ENCODE assay signal across 25 cellular contexts in the genomic region with DNA sequence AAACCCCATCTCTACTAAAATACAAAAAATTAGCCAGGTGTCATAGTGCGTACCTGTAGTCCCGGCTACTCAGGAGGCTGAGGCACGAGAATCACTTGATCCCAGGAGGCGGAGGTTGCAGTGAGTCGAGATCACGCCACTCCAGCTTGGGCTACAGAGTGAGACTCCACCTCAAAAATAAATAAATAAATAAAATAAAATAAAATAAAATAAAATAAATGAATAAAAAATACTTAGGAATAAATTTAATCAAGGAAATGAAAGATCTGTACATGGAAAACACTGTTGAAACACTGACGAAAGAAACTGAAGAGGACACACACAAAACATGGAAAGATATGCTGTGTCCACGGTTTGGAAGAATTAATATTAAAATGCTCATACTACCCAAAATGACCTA.
"Had no signal": no experiment of that assay in that cellular context is flagged by ENCODE, and none has a peak within 500 bp of the region (broad histone marks: within the 10 kb centered on the region; RNA-seq: fewer than 3 reads in every experiment).

No MANE protein-coding gene starts in this region.

- H3K4me3 Mint-ChIP-seq: naive thymus-derived CD4-positive, alpha-beta T cell; nephron; neural progenitor cell had no signal

- ATAC-seq: foreskin keratinocyte; gastroesophageal sphincter; heart left ventricle; left lung; naive thymus-derived CD4-positive, alpha-beta T cell; right cardiac atrium had no signal

- DNase-seq: cerebellar nuclear complex; cortex of kidney; effector CD4-positive, alpha-beta T cell; foreskin keratinocyte; heart left ventricle; kidney; left lung; mammary epithelial cell; mesendoderm; midbrain; naive thymus-derived CD4-positive, alpha-beta T cell; nucleus accumbens; right cardiac atrium; sigmoid colon; stimulated activated CD4-positive, alpha-beta T cell treated with anti-CD3 and anti-CD28 coated beads, Interleukin-2, amount 100 ng/mL, for 48 hours; stimulated activated naive CD4-positive, alpha-beta T cell; stomach; thyroid gland; trophoblast cell had no signal

- H3K4me1 Mint-ChIP-seq: nephron, neural progenitor cell had no signal

- H3K36me3 ChIP-seq: left lung, prostate gland, thyroid gland had no signal

- H3K4me3 ChIP-seq: esophagus muscularis mucosa, gastroesophageal sphincter, heart left ventricle, hepatocyte, left lung, neural progenitor cell, prostate gland, sigmoid colon, stomach, thyroid gland had no signal

- H3K9me3 ChIP-seq: esophagus muscularis mucosa, gastroesophageal sphincter, left lung, prostate gland, sigmoid colon, stomach, thyroid gland had no signal

- H3K27ac ChIP-seq: esophagus muscularis mucosa, foreskin keratinocyte, gastroesophageal sphincter, hepatocyte, neural progenitor cell, prostate gland, sigmoid colon, thyroid gland had no signal

- FAIRE-seq: kidney had no signal

- H3K27me3 ChIP-seq: esophagus muscularis mucosa, foreskin keratinocyte, gastroesophageal sphincter, heart left ventricle, hepatocyte, left lung, neural progenitor cell, sigmoid colon, stomach, thyroid gland had no signal

- H3K27ac Mint-ChIP-seq: nephron, neural progenitor cell had no signal

- H3K27me3 Mint-ChIP-seq: naive thymus-derived CD4-positive, alpha-beta T cell had no signal

- H3K4me1 ChIP-seq: esophagus muscularis mucosa, foreskin keratinocyte, gastroesophageal sphincter, neural progenitor cell, prostate gland, sigmoid colon, stomach, thyroid gland had no signal
